Comparison of ENCODE assay signal across 1 cellular context in the genomic region with DNA sequence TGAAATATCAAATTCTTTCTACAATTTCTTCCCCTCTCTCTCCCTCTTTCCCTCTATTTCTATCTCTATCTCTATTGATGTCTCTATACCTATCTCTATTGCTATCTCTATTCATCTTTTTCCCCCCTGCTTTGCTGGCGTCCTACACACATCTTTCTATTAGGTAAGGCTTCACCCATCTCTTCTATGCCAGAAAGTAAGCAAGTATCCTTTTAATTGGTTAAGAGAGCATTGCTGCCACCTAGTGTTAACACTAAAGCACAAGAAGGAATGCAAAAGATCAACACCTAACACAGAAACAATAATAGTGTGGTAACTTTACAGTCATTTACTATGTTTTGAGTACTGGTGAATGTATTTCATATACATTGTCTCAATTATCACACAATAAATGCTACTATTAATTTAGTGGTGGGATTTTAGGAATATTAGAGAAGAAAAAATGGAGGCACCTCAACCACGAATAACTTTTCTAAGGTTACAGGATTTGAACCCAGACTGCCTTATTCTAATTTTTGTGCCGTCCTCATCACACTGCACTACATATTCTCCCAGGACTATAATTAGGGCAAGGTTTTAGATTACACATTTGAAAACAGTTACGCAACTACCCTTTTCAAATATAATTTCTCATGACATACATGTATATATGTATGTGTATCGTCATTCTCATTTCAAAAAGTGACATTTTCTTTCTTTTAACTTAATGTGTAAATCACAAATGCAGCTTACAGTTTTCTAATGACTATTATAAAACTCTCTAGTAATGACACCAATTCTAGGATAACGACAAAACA.
TF ChIP-seq lines count a peak whose summit lies in the region.

No MANE protein-coding gene starts in this region.

TF ChIP-seq in endothelial cell of umbilical vein, 7 proteins besides CTCF, POLR2A, EP300 and RAD21:
- TF ChIP-seq FOS (IDR thresholded peaks at IDR 0.05; ENCODE audit: borderline replicate concordance, insufficient read depth, low read length): no peak
- TF ChIP-seq, protein P1, sequence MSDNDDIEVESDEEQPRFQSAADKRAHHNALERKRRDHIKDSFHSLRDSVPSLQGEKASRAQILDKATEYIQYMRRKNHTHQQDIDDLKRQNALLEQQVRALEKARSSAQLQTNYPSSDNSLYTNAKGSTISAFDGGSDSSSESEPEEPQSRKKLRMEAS (IDR thresholded peaks at IDR 0.05; ENCODE audit: insufficient read depth, insufficient read length): no peak
